8 cellular contexts compared by ENCODE assay signal in genomic region chr12:122081108-122081696, GRCh38. TPM values are rescaled to one million over a fixed set of nuclear protein-coding genes. Genes with fewer than 3 reads are reported as not detected.
A peak's percentile ranks its signal among the peaks of the same experiment; 100 is the strongest.
DNase-seq lines count a peak whose midpoint lies in the region; ATAC-seq and TF ChIP-seq lines count a peak whose summit lies in the region.

No MANE protein-coding gene starts in this region.

- no peaks in the 10 kb centered on the region for H3K9me3 Mint-ChIP-seq in activated CD8-positive, alpha-beta memory T cell treated with anti-CD3 and anti-CD28 coated beads, Interleukin-2, amount 10 ng/mL, durations not matched to agents 7 days and 5 days (ENCODE audit: low read depth)
- H3K9me3 Mint-ChIP-seq in activated naive CD4-positive, alpha-beta T cell treated with anti-CD3 and anti-CD28 coated beads, Interleukin-2, amount 50 U/mL, for 72 hours = no peaks in the 10 kb centered on the region
- no peaks in the 10 kb centered on the region for H3K9me3 Mint-ChIP-seq in stimulated activated naive CD8-positive, alpha-beta T cell treated with anti-CD3 and anti-CD28 coated beads, Interleukin-15, Interleukin-2, amounts not matched to agents 100 ng/mL and 50 ng/mL, for 24 hours

- peaks cover 41% of the 10 kb centered on the region for H3K4me1 ChIP-seq in hepatocyte (ENCODE audit: insufficient read depth)

- no peaks in the 10 kb centered on the region for H3K36me3 ChIP-seq in hepatocyte (replicated peaks; ENCODE audit: insufficient read depth, low read depth)

- H3K27me3 ChIP-seq in hepatocyte = no peaks in the 10 kb centered on the region

- peaks cover 72% of the 10 kb centered on the region for H3K79me2 ChIP-seq in hepatocyte

- H3K4me3 Mint-ChIP-seq in activated CD8-positive, alpha-beta memory T cell treated with anti-CD3 and anti-CD28 coated beads, Interleukin-2, amount 10 ng/mL, durations not matched to agents 7 days and 5 days = peak overlapping the region; percentile 84
- H3K4me3 Mint-ChIP-seq in stimulated activated naive CD8-positive, alpha-beta T cell treated with anti-CD3 and anti-CD28 coated beads, Interleukin-15, Interleukin-2, amounts not matched to agents 100 ng/mL and 50 ng/mL, for 24 hours = peak overlapping the region; percentile 95

- WGBS in hepatocyte (ENCODE audit: low lambda C conversion rate, missing lambda C conversion rate) = 86% methylated on average over 9 of the region's 9 CpGs

- CTCF ChIA-PET in activated CD8-positive, alpha-beta memory T cell treated with anti-CD3 and anti-CD28 coated beads, Interleukin-2, amount 10 ng/mL, durations not matched to agents 7 days and 5 days (lab: Charles Lee) = interaction anchor here (0.8 to 4.4 kb wide), 14 partner anchors 8 to 270 kb away, joined by 3 to 28 read pairs (median 5); no protein-coding TSS in a partner anchor

- H3K4me3 ChIP-seq in hepatocyte = no peak overlapping the region

- H3K27ac ChIP-seq in hepatocyte = peak overlapping the region; percentile 81

- peak overlapping the region; percentile 88 for H3K27ac Mint-ChIP-seq in activated CD8-positive, alpha-beta memory T cell treated with anti-CD3 and anti-CD28 coated beads, Interleukin-2, amount 10 ng/mL, durations not matched to agents 7 days and 5 days
- peak overlapping the region; percentile 65 to 73 for H3K27ac Mint-ChIP-seq in activated naive CD4-positive, alpha-beta T cell treated with anti-CD3 and anti-CD28 coated beads, Interleukin-2, amount 50 U/mL, for 72 hours
- peak overlapping the region; percentile 93 for H3K27ac Mint-ChIP-seq in stimulated activated naive CD8-positive, alpha-beta T cell treated with anti-CD3 and anti-CD28 coated beads, Interleukin-15, Interleukin-2, amounts not matched to agents 100 ng/mL and 50 ng/mL, for 24 hours

- no peaks in the 10 kb centered on the region for H3K9me3 ChIP-seq in hepatocyte (ENCODE audit: low read depth)

- H4K20me1 ChIP-seq in hepatocyte (ENCODE audit: insufficient read depth, poor library complexity, severe bottlenecking) = peaks cover 19% of the 10 kb centered on the region

- TF ChIP-seq CTCF in hepatocyte (IDR thresholded peaks at IDR 0.05; ENCODE audit: poor library complexity) = no peak

- H3K4me2 ChIP-seq in hepatocyte = peak overlapping the region; percentile 97

- peaks cover 9% of the 10 kb centered on the region for H3K36me3 Mint-ChIP-seq in activated CD8-positive, alpha-beta memory T cell treated with anti-CD3 and anti-CD28 coated beads, Interleukin-2, amount 10 ng/mL, durations not matched to agents 7 days and 5 days
- H3K36me3 Mint-ChIP-seq in activated naive CD4-positive, alpha-beta T cell treated with anti-CD3 and anti-CD28 coated beads, Interleukin-2, amount 50 U/mL, for 72 hours = peaks cover 29 to 31% of the 10 kb centered on the region in 2 donors
- H3K36me3 Mint-ChIP-seq in stimulated activated naive CD8-positive, alpha-beta T cell treated with anti-CD3 and anti-CD28 coated beads, Interleukin-15, Interleukin-2, amounts not matched to agents 100 ng/mL and 50 ng/mL, for 24 hours (ENCODE audit: low read depth) = peaks cover 16% of the 10 kb centered on the region

- H3K27me3 Mint-ChIP-seq in activated CD8-positive, alpha-beta memory T cell treated with anti-CD3 and anti-CD28 coated beads, Interleukin-2, amount 10 ng/mL, durations not matched to agents 7 days and 5 days = no peaks in the 10 kb centered on the region
- H3K27me3 Mint-ChIP-seq in stimulated activated naive CD8-positive, alpha-beta T cell treated with anti-CD3 and anti-CD28 coated beads, Interleukin-15, Interleukin-2, amounts not matched to agents 100 ng/mL and 50 ng/mL, for 24 hours = no peaks in the 10 kb centered on the region

- H3K4me1 Mint-ChIP-seq in activated CD8-positive, alpha-beta memory T cell treated with anti-CD3 and anti-CD28 coated beads, Interleukin-2, amount 10 ng/mL, durations not matched to agents 7 days and 5 days = peaks cover 63% of the 10 kb centered on the region
- H3K4me1 Mint-ChIP-seq in stimulated activated naive CD8-positive, alpha-beta T cell treated with anti-CD3 and anti-CD28 coated beads, Interleukin-15, Interleukin-2, amounts not matched to agents 100 ng/mL and 50 ng/mL, for 24 hours (ENCODE audit: low read depth) = peaks cover 81% of the 10 kb centered on the region

- ATAC-seq in activated CD8-positive, alpha-beta memory T cell treated with anti-CD3 and anti-CD28 coated beads, Interleukin-2, amount 10 ng/mL, durations not matched to agents 7 days and 5 days = peak; percentile 1
- ATAC-seq in activated naive CD4-positive, alpha-beta T cell treated with anti-CD3 and anti-CD28 coated beads, Interleukin-2, amount 50 U/mL, for 72 hours = peak; percentile 60 to 69
- ATAC-seq in GM18867 (IDR thresholded peaks at IDR 0.05; ENCODE audit: unreplicated experiment) = no peak
- ATAC-seq in GM18517 (IDR thresholded peaks at IDR 0.05; ENCODE audit: unreplicated experiment) = no peak

- DNase-seq in activated CD8-positive, alpha-beta memory T cell treated with anti-CD3 and anti-CD28 coated beads, Interleukin-2, amount 10 ng/mL, durations not matched to agents 7 days and 5 days = no peak
- no peak for DNase-seq in activated CD8-positive, alpha-beta memory T cell treated with anti-CD3 and anti-CD28 coated beads for 24 hours
- DNase-seq in activated naive CD4-positive, alpha-beta T cell treated with anti-CD3 and anti-CD28 coated beads, Interleukin-2, amount 50 U/mL, for 72 hours (ENCODE audit: low spot score in 2 of 2) = peak; percentile 29 to 76
- DNase-seq in hepatocyte (ENCODE audit: low spot score) (no peak), NCI-H1417 treated with DMSO at 0.1 percent for 48 hours (lab: John Stamatoyannopoulos, UW) (no peak)

- no peaks in the 10 kb centered on the region for H3K9me2 ChIP-seq in hepatocyte (replicated peaks; ENCODE audit: insufficient read depth)

- H2AFZ ChIP-seq in hepatocyte = no peak overlapping the region

RNA-seq across cellular contexts. Expression of gene MLXIP, which starts 2.6 kb away (rescaled TPM):
- 10 to 100 TPM; 36.1 to 36.4 TPM for total RNA-seq in activated CD8-positive, alpha-beta memory T cell treated with anti-CD3 and anti-CD28 coated beads, Interleukin-2, amount 10 ng/mL, durations not matched to agents 7 days and 5 days
- 10 to 100 TPM; 34.9 to 36.0 TPM for total RNA-seq in activated naive CD4-positive, alpha-beta T cell treated with anti-CD3 and anti-CD28 coated beads, Interleukin-2, amount 50 U/mL, for 72 hours
- total RNA-seq in hepatocyte = 5.6 and 11.5 TPM in 2 replicates
- 33.1 and 39.4 TPM in 2 replicates for polyA plus RNA-seq in hepatocyte

RNA-seq across cellular contexts. Expression of gene BCL7A, which starts 59.5 kb away (rescaled TPM):
- total RNA-seq in activated CD8-positive, alpha-beta memory T cell treated with anti-CD3 and anti-CD28 coated beads, Interleukin-2, amount 10 ng/mL, durations not matched to agents 7 days and 5 days = 1 to 10 TPM; 2.8 to 2.9 TPM
- total RNA-seq in activated naive CD4-positive, alpha-beta T cell treated with anti-CD3 and anti-CD28 coated beads, Interleukin-2, amount 50 U/mL, for 72 hours = 1 to 10 TPM; 3.3 to 5.8 TPM
- total RNA-seq in hepatocyte = 9.6 and 14.2 TPM in 2 replicates
- 11.8 and 14.9 TPM in 2 replicates for polyA plus RNA-seq in hepatocyte

Comparison
In these comparisons a context has a peak if more than half of its experiments do, and no peak if none do; other contexts are left out.
1. ATAC-seq: peak in activated CD8-positive, alpha-beta memory T cell treated with anti-CD3 and anti-CD28 coated beads, Interleukin-2, amount 10 ng/mL, durations not matched to agents 7 days and 5 days (single experiment) and activated naive CD4-positive, alpha-beta T cell treated with anti-CD3 and anti-CD28 coated beads, Interleukin-2, amount 50 U/mL, for 72 hours (2 of 2); none in GM18867 (single experiment) and GM18517 (single experiment).
2. DNase-seq: peak in activated naive CD4-positive, alpha-beta T cell treated with anti-CD3 and anti-CD28 coated beads, Interleukin-2, amount 50 U/mL, for 72 hours (2 of 2); none in activated CD8-positive, alpha-beta memory T cell treated with anti-CD3 and anti-CD28 coated beads, Interleukin-2, amount 10 ng/mL, durations not matched to agents 7 days and 5 days (single experiment), activated CD8-positive, alpha-beta memory T cell treated with anti-CD3 and anti-CD28 coated beads for 24 hours (single experiment), hepatocyte (single experiment) and NCI-H1417 treated with DMSO at 0.1 percent for 48 hours (single experiment).
3. Peak in every context shown above with its lines, with median percentiles within 50 percentile points of each other: H3K27ac Mint-ChIP-seq.